Comparison of ENCODE assay signal across 8 cellular contexts in genomic region chr6:53547815-53548496, GRCh38. TPM values are rescaled to one million over a fixed set of nuclear protein-coding genes. Genes with fewer than 3 reads are reported as not detected.
DNase-seq lines count a peak whose midpoint lies in the region; ATAC-seq and TF ChIP-seq lines count a peak whose summit lies in the region.

No MANE protein-coding gene starts in this region.

- peak overlapping the region; percentile 86 for H3K4me3 Mint-ChIP-seq in CD4-positive, alpha-beta T cell
- H3K4me3 Mint-ChIP-seq in activated CD8-positive, alpha-beta T cell treated with anti-CD3 and anti-CD28 coated beads for 36 hours = peak overlapping the region; percentile 84

- H3K27me3 ChIP-seq in CD4-positive, alpha-beta T cell (ENCODE audit: control insufficient read depth, insufficient read depth, low read length) = no peaks in the 10 kb centered on the region
- H3K27me3 ChIP-seq in ectodermal cell (ENCODE audit: control insufficient read depth, insufficient read depth, low read length, poor library complexity, severe bottlenecking) (peaks cover 24% of the 10 kb centered on the region), lung (ENCODE audit: control insufficient read depth, insufficient read depth) (no peaks in the 10 kb centered on the region)

- POLR2A ChIA-PET in CD4-positive, alpha-beta T cell (lab: Charles Lee) = interaction anchor here (0.7 to 1.9 kb wide), 5 partner anchors 100 to 247 kb away, joined by 3 to 25 read pairs (median 6); partner anchors contain the start of gene LRRC1
- POLR2A ChIA-PET in activated CD8-positive, alpha-beta T cell treated with anti-CD3 and anti-CD28 coated beads for 36 hours (lab: Charles Lee) = interaction anchor here (0.8 to 2.2 kb wide), 4 partner anchors 9 to 104 kb away, joined by 3 to 12 read pairs (median 4); no protein-coding TSS in a partner anchor

- peaks cover 50% of the 10 kb centered on the region for H3K4me1 Mint-ChIP-seq in CD4-positive, alpha-beta T cell (ENCODE audit: low read depth)
- peaks cover 40% of the 10 kb centered on the region for H3K4me1 Mint-ChIP-seq in activated CD8-positive, alpha-beta T cell treated with anti-CD3 and anti-CD28 coated beads for 36 hours (ENCODE audit: low read depth)

- intact Hi-C loops in CD4-positive, alpha-beta T cell (cut with DNase I, micrococcal nuclease) = loop anchor here (5.0 to 10.0 kb wide), 9 partner anchors 201 to 1263 kb away; partner anchors contain the start of genes ELOVL5 (in 1 of the 2), GSTA4 (in 1 of the 2), LRRC1 (in 1 of the 2) and MCM3 (in 1 of the 2)
- intact Hi-C loops in activated CD8-positive, alpha-beta T cell treated with anti-CD3 and anti-CD28 coated beads for 36 hours (cut with micrococcal nuclease) = no loop called here

- H3K27me3 Mint-ChIP-seq in CD4-positive, alpha-beta T cell = no peaks in the 10 kb centered on the region
- H3K27me3 Mint-ChIP-seq in activated CD8-positive, alpha-beta T cell treated with anti-CD3 and anti-CD28 coated beads for 36 hours = peaks cover 1% of the 10 kb centered on the region

- peak; percentile 85 for ATAC-seq in CD4-positive, alpha-beta T cell (ENCODE audit: poor library complexity)
- peak; percentile 74 for ATAC-seq in GM19452 (IDR thresholded peaks at IDR 0.05; ENCODE audit: unreplicated experiment)
- ATAC-seq in HG03575 (IDR thresholded peaks at IDR 0.05; ENCODE audit: extremely low read depth, insufficient number of reproducible peaks, low FRiP score, unreplicated experiment) = peak; percentile 27
- ATAC-seq in activated CD8-positive, alpha-beta T cell treated with anti-CD3 and anti-CD28 coated beads for 36 hours = peak; percentile 85
- peak; percentile 92 for ATAC-seq in lung (ENCODE audit: insufficient read depth, low FRiP score)

- CTCF ChIA-PET in CD4-positive, alpha-beta T cell (lab: Charles Lee) = interaction anchor here (0.9 to 1.1 kb wide), 2 partner anchors 104 to 137 kb away, joined by 4 read pairs; no protein-coding TSS in a partner anchor
- CTCF ChIA-PET in activated CD8-positive, alpha-beta T cell treated with anti-CD3 and anti-CD28 coated beads for 36 hours (lab: Charles Lee) = interaction anchor here (0.8 to 1.9 kb wide), 7 partner anchors 14 to 380 kb away, joined by 3 to 8 read pairs (median 5); no protein-coding TSS in a partner anchor

- H3K27ac ChIP-seq in CD4-positive, alpha-beta T cell (ENCODE audit: low read depth, low read length) = peak overlapping the region; percentile 17
- H3K27ac ChIP-seq in ectodermal cell (ENCODE audit: insufficient read depth, low read depth, low read length, poor library complexity, severe bottlenecking) = no peak overlapping the region
- H3K27ac ChIP-seq in lung (ENCODE audit: low read depth in 1 of 2, low read length in 1 of 2) = peak overlapping the region; percentile 73 to 89

- H3K4me3 ChIP-seq in ectodermal cell (ENCODE audit: insufficient read depth, low read depth, low read length) = peak overlapping the region; percentile 43
- peak overlapping the region; percentile 36 for H3K4me3 ChIP-seq in lung

- H3K4me1 ChIP-seq in ectodermal cell (ENCODE audit: control insufficient read depth, insufficient read depth, low read length) = peaks cover 12% of the 10 kb centered on the region
- peaks cover 7 to 14% of the 10 kb centered on the region in 2 donors for H3K4me1 ChIP-seq in lung (ENCODE audit: control insufficient read depth in 2 of 2, insufficient read depth in 2 of 2, low read length in 2 of 2)

- H3K27ac Mint-ChIP-seq in CD4-positive, alpha-beta T cell = peak overlapping the region; percentile 62
- H3K27ac Mint-ChIP-seq in activated CD8-positive, alpha-beta T cell treated with anti-CD3 and anti-CD28 coated beads for 36 hours = peak overlapping the region; percentile 60

- H3K36me3 ChIP-seq in ectodermal cell (ENCODE audit: control insufficient read depth, insufficient read depth, low read length) = no peaks in the 10 kb centered on the region
- H3K36me3 ChIP-seq in lung (ENCODE audit: control insufficient read depth in 2 of 2, insufficient read depth in 2 of 2, low read length in 2 of 2) = no peaks in the 10 kb centered on the region

- no peaks in the 10 kb centered on the region for H3K9me3 ChIP-seq in CD4-positive, alpha-beta T cell (ENCODE audit: control insufficient read depth, low read length)
- H3K9me3 ChIP-seq in ectodermal cell (ENCODE audit: control insufficient read depth, low read length) (no peaks in the 10 kb centered on the region), lung (ENCODE audit: control insufficient read depth in 2 of 2, insufficient read depth in 1 of 2, low read length in 1 of 2) (peaks cover 0 to 3% of the 10 kb centered on the region in 2 donors)

- 3% methylated on average over 57 of the region's 57 CpGs for WGBS in ectodermal cell, 2 experiments
- 2% methylated on average over 55 to 57 of the region's 57 CpGs for WGBS in lung, 2 donors

- H3K9me3 Mint-ChIP-seq in CD4-positive, alpha-beta T cell = no peaks in the 10 kb centered on the region
- no peaks in the 10 kb centered on the region for H3K9me3 Mint-ChIP-seq in activated CD8-positive, alpha-beta T cell treated with anti-CD3 and anti-CD28 coated beads for 36 hours

- peak; percentile 84 to 92 (median 88) for DNase-seq in CD4-positive, alpha-beta T cell
- peak; percentile 79 for DNase-seq in NCI-H82 treated with DMSO at 0.1 percent for 48 hours (lab: John Stamatoyannopoulos, UW; ENCODE audit: unreplicated experiment)
- peak; percentile 95 for DNase-seq in activated CD8-positive, alpha-beta T cell treated with anti-CD3 and anti-CD28 coated beads for 36 hours
- DNase-seq in lung (ENCODE audit: low spot score) = peak; percentile 93
- peak; percentile 86 to 93 (median 86) for DNase-seq in stimulated activated CD4-positive, alpha-beta T cell treated with anti-CD3 and anti-CD28 coated beads, TNF-alpha, amount 100 ng/mL, for 24 hours (ENCODE audit: low read depth in 3 of 3)

- no peak for TF ChIP-seq CTCF in CD4-positive, alpha-beta T cell (IDR thresholded peaks at IDR 0.05)
- no peak for TF ChIP-seq CTCF in activated CD8-positive, alpha-beta T cell treated with anti-CD3 and anti-CD28 coated beads for 36 hours (IDR thresholded peaks at IDR 0.05)
- no peak for TF ChIP-seq CTCF in lung (IDR thresholded peaks at IDR 0.05; ENCODE audit: control extremely low read depth, extremely low read depth)

- H3K36me3 Mint-ChIP-seq in CD4-positive, alpha-beta T cell (ENCODE audit: low read depth) = peaks cover 8% of the 10 kb centered on the region
- no peaks in the 10 kb centered on the region for H3K36me3 Mint-ChIP-seq in activated CD8-positive, alpha-beta T cell treated with anti-CD3 and anti-CD28 coated beads for 36 hours (ENCODE audit: low read depth)

RNA-seq across cellular contexts. Expression of gene GCLC, which starts 3.1 kb away (rescaled TPM):
- 10 to 100 TPM in 1 of 2 experiments, 1 to 10 TPM in 1; 8.9 to 10.1 TPM for total RNA-seq in CD4-positive, alpha-beta T cell
- 10 to 100 TPM; 17.0 to 18.6 TPM for total RNA-seq in activated CD8-positive, alpha-beta T cell treated with anti-CD3 and anti-CD28 coated beads for 36 hours
- polyA plus RNA-seq in ectodermal cell (2013, experiment 1 of 4) = 31.6 TPM
- 28.6 TPM for polyA plus RNA-seq in ectodermal cell (2013, experiment 2 of 4)
- polyA plus RNA-seq in ectodermal cell (2013, experiment 3 of 4) = 22.5 TPM
- polyA plus RNA-seq in ectodermal cell (2013, experiment 4 of 4) = 23.1 TPM
- 10 to 100 TPM; 28.0 to 40.0 TPM for total RNA-seq in lung
- polyA plus RNA-seq in lung = 10 to 100 TPM; 13.2 to 17.8 TPM

Comparison
In these comparisons a context has a peak if more than half of its experiments do, and no peak if none do; other contexts are left out.
1. ATAC-seq: peak in every context shown above with its lines; median percentile 92 in lung; 85 in CD4-positive, alpha-beta T cell; 85 in activated CD8-positive, alpha-beta T cell treated with anti-CD3 and anti-CD28 coated beads for 36 hours; 74 in GM19452; 27 in HG03575.